ENCODE assay signal across 1 cellular context in the genomic region with DNA sequence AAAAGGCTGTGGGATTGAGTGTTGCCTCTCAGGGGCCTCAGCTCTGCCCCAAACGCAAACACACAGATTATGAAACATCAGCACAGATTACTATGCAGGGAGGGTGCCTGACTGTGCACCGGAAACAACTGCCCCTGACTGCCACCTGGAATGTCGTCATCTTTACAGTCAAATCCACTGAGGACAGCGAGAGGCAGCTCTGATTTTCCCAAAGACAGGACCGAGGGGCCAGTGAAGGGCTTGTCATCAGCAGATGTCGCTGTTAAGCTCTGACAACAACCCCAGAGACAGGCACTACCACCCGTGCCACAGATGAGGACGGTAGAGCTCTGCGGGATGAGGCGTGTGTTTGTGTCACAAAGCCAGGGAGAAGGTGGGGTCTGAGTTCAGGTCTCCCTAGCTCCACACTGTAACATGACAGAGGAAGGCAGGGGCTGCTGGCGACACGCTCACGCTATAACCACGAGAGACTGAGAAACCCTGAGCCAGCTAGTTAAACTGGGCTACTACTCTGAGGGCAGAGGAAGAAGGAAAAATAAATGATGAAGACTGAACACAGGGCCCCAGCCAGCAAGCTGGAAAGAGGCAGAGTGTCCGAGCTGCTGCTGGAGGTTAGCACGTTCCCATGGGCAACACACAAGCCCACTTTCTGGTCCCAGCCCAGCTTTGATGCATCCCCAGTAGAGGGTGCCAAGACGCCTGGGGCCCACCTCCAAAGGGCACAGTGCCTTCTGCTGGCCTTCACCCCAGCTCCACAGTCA.
TF ChIP-seq lines count a peak whose summit lies in the region.

No MANE protein-coding gene starts in this region.

TF ChIP-seq in HepG2, 621 proteins besides CTCF, POLR2A, EP300 and RAD21 (continued from another document):
- TF ChIP-seq, protein P1, sequence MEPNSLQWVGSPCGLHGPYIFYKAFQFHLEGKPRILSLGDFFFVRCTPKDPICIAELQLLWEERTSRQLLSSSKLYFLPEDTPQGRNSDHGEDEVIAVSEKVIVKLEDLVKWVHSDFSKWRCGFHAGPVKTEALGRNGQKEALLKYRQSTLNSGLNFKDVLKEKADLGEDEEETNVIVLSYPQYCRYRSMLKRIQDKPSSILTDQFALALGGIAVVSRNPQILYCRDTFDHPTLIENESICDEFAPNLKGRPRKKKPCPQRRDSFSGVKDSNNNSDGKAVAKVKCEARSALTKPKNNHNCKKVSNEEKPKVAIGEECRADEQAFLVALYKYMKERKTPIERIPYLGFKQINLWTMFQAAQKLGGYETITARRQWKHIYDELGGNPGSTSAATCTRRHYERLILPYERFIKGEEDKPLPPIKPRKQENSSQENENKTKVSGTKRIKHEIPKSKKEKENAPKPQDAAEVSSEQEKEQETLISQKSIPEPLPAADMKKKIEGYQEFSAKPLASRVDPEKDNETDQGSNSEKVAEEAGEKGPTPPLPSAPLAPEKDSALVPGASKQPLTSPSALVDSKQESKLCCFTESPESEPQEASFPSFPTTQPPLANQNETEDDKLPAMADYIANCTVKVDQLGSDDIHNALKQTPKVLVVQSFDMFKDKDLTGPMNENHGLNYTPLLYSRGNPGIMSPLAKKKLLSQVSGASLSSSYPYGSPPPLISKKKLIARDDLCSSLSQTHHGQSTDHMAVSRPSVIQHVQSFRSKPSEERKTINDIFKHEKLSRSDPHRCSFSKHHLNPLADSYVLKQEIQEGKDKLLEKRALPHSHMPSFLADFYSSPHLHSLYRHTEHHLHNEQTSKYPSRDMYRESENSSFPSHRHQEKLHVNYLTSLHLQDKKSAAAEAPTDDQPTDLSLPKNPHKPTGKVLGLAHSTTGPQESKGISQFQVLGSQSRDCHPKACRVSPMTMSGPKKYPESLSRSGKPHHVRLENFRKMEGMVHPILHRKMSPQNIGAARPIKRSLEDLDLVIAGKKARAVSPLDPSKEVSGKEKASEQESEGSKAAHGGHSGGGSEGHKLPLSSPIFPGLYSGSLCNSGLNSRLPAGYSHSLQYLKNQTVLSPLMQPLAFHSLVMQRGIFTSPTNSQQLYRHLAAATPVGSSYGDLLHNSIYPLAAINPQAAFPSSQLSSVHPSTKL (CRISPR knock-in tag; IDR thresholded peaks at IDR 0.05) = peak; percentile 70
- TF ChIP-seq RXRA (CRISPR knock-in tag; IDR thresholded peaks at IDR 0.05) (peak; percentile 57; the same call in 1 of the 2 replicates), ETV5 (CRISPR knock-in tag; IDR thresholded peaks at IDR 0.05; ENCODE audit: borderline replicate concordance) (peak; percentile 89)
- TF ChIP-seq, protein P2, sequence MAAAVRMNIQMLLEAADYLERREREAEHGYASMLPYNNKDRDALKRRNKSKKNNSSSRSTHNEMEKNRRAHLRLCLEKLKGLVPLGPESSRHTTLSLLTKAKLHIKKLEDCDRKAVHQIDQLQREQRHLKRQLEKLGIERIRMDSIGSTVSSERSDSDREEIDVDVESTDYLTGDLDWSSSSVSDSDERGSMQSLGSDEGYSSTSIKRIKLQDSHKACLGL (CRISPR knock-in tag; IDR thresholded peaks at IDR 0.05) = no peak
TF ChIP-seq in HepG2: peak in this region for 80.
